In the genomic region with DNA sequence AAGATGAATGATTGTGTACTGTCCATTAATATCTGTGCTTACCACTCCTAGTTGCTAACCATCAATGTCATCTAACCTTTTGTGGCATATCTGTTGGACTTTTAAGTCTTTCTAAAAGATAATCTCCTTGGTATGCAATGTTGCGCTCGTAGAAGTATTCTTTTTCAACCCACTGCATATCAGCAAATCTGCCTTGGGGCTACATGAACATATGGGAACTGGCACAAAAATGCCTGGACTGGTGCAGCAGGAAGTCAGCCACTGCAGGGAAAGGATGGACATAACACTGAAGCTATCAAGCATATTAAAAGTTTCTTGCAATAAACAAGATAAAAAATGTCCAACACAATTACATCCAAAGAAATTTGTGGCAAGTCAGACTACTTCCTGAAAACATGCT, we compare ENCODE assay signal across 17 cellular contexts.
DNase-seq lines count a peak whose midpoint lies in the region; ATAC-seq and TF ChIP-seq lines count a peak whose summit lies in the region.
"Had no signal": no experiment of that assay in that cellular context is flagged by ENCODE, and none has a peak within 500 bp of the region (broad histone marks: within the 10 kb centered on the region; RNA-seq: fewer than 3 reads in every experiment).

No MANE protein-coding gene starts in this region.

- peak; percentile 82 for DNase-seq in HFFc6
- no peak for DNase-seq in RWPE2 (ENCODE audit: low spot score)
- peak; percentile 54 for DNase-seq in dedifferentiated amniotic fluid mesenchymal stem cell (ENCODE audit: extremely low spot score)
- DNase-seq in SW480 (ENCODE audit: low spot score): no peak
- no peak for DNase-seq in H4 (ENCODE audit: low spot score)
- DNase-seq: BE2C; Calu3; CD4-positive, alpha-beta T cell; GDM1; KG1; NCI-H1436; NCI-H2029 treated with DMSO at 0.1 percent for 48 hours; NCI-H524 had no signal

- TF ChIP-seq CTCF in HFFc6 (IDR thresholded peaks at IDR 0.05): no peak
- no peak for TF ChIP-seq CTCF in RWPE2 (IDR thresholded peaks at IDR 0.05; ENCODE audit: poor library complexity, severe bottlenecking)

- H3K4me1 ChIP-seq in RWPE2 (ENCODE audit: insufficient read depth, poor library complexity, severe bottlenecking): peaks cover 19% of the 10 kb centered on the region
- H3K4me1 ChIP-seq: BE2C had no signal

- H3K4me3 ChIP-seq in RWPE2 (ENCODE audit: severe bottlenecking): no peak overlapping the region
- H3K4me3 ChIP-seq: GM23338 had no signal

- peak; percentile 33; the same call in 1 of the 3 replicates for ATAC-seq in RWPE2 (ENCODE audit: low read depth)
- ATAC-seq in HG02642 (IDR thresholded peaks at IDR 0.05; ENCODE audit: poor library complexity, unreplicated experiment): no peak
- ATAC-seq in GM21360 (IDR thresholded peaks at IDR 0.05; ENCODE audit: unreplicated experiment): no peak
- ATAC-seq: GM23338 had no signal

- peak overlapping the region; percentile 64 for H3K27ac Mint-ChIP-seq in HFFc6
- H3K27ac Mint-ChIP-seq: CD4-positive, alpha-beta T cell; GM23338; T-helper 1 cell treated with Interleukin-12 subunit alpha and Interleukin-12 subunit beta and Interleukin-4 antibody, amounts not matched to agents 30 μg/mL and 1 μg/mL, for 36 hours had no signal

- H3K36me3 Mint-ChIP-seq in HFFc6 (ENCODE audit: low read depth): no peaks in the 10 kb centered on the region

- H3K9me3 Mint-ChIP-seq in HFFc6: no peaks in the 10 kb centered on the region
- H3K9me3 Mint-ChIP-seq: CD4-positive, alpha-beta T cell; GM23338; T-helper 1 cell treated with Interleukin-12 subunit alpha and Interleukin-12 subunit beta and Interleukin-4 antibody, amounts not matched to agents 30 μg/mL and 1 μg/mL, for 36 hours had no signal

- no peaks in the 10 kb centered on the region for H3K27me3 Mint-ChIP-seq in HFFc6 (ENCODE audit: insufficient read depth)

- no peaks in the 10 kb centered on the region for H3K9me3 ChIP-seq in RWPE2 (ENCODE audit: severe bottlenecking)
- H3K9me3 ChIP-seq: BE2C had no signal

- no peaks in the 10 kb centered on the region for H3K27me3 ChIP-seq in RWPE2 (ENCODE audit: insufficient read depth, poor library complexity, severe bottlenecking)
- H3K27me3 ChIP-seq: BE2C had no signal

- no peak overlapping the region for H3K27ac ChIP-seq in RWPE2 (ENCODE audit: poor library complexity, severe bottlenecking)

- peaks cover 86% of the 10 kb centered on the region for H3K4me1 Mint-ChIP-seq in HFFc6 (ENCODE audit: low read depth)
- H3K4me1 Mint-ChIP-seq: GM23338 had no signal

- H3K4me3 Mint-ChIP-seq in HFFc6: peak overlapping the region; percentile 20; the same call in 1 of the 2 replicates
- H3K4me3 Mint-ChIP-seq: CD4-positive, alpha-beta T cell; GM23338; T-helper 1 cell treated with Interleukin-12 subunit alpha and Interleukin-12 subunit beta and Interleukin-4 antibody, amounts not matched to agents 30 μg/mL and 1 μg/mL, for 36 hours had no signal

- H3K36me3 ChIP-seq in RWPE2 (ENCODE audit: low read depth): no peaks in the 10 kb centered on the region
- H3K36me3 ChIP-seq: BE2C had no signal

Comparison
In these comparisons a context has a peak if more than half of its experiments do, and no peak if none do; other contexts are left out.
1. DNase-seq: peak in HFFc6 (single experiment) and dedifferentiated amniotic fluid mesenchymal stem cell (single experiment); none in RWPE2 (single experiment), SW480 (single experiment) and H4 (single experiment).